ENCODE assay signal across 16 cellular contexts in the genomic region with DNA sequence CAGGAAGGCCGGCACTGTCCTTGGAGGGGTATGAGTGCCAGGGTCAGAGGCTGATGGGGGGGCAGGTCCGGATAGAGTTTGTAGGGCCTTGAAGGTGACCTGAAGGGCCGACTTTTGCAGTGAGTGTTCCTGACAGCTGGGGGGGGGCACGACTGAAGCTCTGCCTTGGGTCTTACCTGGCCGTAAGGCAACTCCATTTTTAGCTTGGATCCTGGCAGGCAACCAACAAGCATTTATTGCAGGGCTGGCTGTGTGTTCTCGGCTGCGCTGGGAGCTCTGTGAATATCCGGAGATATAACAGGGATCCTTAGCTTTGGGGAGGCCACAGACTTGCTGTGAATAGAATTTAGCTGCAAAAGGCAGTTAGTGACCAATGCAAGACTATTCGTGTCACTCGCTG.
A peak's percentile ranks its signal among the peaks of the same experiment; 100 is the strongest.
DNase-seq lines count a peak whose midpoint lies in the region; ATAC-seq and TF ChIP-seq lines count a peak whose summit lies in the region.
"Had no signal": no experiment of that assay in that cellular context is flagged by ENCODE, and none has a peak within 500 bp of the region (broad histone marks: within the 10 kb centered on the region; RNA-seq: fewer than 3 reads in every experiment).

No MANE protein-coding gene starts in this region.

- DNase-seq in A673 (ENCODE audit: low spot score) (no peak), GM23338 (ENCODE audit: low spot score) (no peak), colonic mucosa (peak; percentile 41), psoas muscle (no peak), A172 (ENCODE audit: low spot score) (no peak), RPMI8226 (no peak)
- DNase-seq: activated T-cell treated with anti-CD3 and anti-CD28 coated beads, Interleukin-2, amount 50 U/mL, for 72 hours; AML-193; amniotic stem cell; GM23248; MG63 had no signal

- no peak overlapping the region for H3K4me3 Mint-ChIP-seq in GM23338
- H3K4me3 Mint-ChIP-seq: activated T-cell treated with anti-CD3 and anti-CD28 coated beads, Interleukin-2, amount 50 U/mL, for 72 hours; dendritic cell treated with granulocyte-macrophage colony-stimulating factor and Interleukin-4, amounts not matched to agents 40 ng/mL and 50 ng/mL, for 4 days had no signal

- H3K27me3 ChIP-seq in A673 (replicated peaks; ENCODE audit: insufficient read depth, low read depth, low read length, poor library complexity) = no peaks in the 10 kb centered on the region
- no peaks in the 10 kb centered on the region for H3K27me3 ChIP-seq in GM23338 (ENCODE audit: insufficient read depth)
- H3K27me3 ChIP-seq in colonic mucosa = no peaks in the 10 kb centered on the region
- no peaks in the 10 kb centered on the region for H3K27me3 ChIP-seq in psoas muscle (ENCODE audit: insufficient read depth in 3 of 3, low read length in 2 of 3)
- H3K27me3 ChIP-seq: MG63 had no signal

- no peaks in the 10 kb centered on the region; the same call in 2 of the 3 replicates for H3K36me3 Mint-ChIP-seq in GM23338 (ENCODE audit: low read depth)

- 0 out of 2 replicates have a peak overlapping the region, but pooled peaks have one; percentile 79 for H3K4me2 ChIP-seq in GM23338
- H3K4me2 ChIP-seq: SK-N-SH had no signal

- intact Hi-C loops in A673 (cut with micrococcal nuclease; ENCODE audit: unreplicated experiment) = no loop called here
- intact Hi-C loops in colonic mucosa (cut with DNase I) = loop anchor here (5.0 kb wide), 1 partner anchor 282 kb away; no protein-coding TSS in a partner anchor
- intact Hi-C loops in psoas muscle (cut with DNase I) = loop anchor here in 1 of 2 donors (5.0 kb wide), 2 partner anchors 77 to 282 kb away; no protein-coding TSS in a partner anchor

- no peaks in the 10 kb centered on the region for H3K79me2 ChIP-seq in GM23338 (replicated peaks; ENCODE audit: insufficient read depth)

- no peaks in the 10 kb centered on the region for H3K9me2 ChIP-seq in GM23338 (ENCODE audit: insufficient read depth)
- H3K9me2 ChIP-seq: SK-N-SH had no signal

- H3K4me3 ChIP-seq in A673 (ENCODE audit: low read depth, low read length, poor library complexity, severe bottlenecking) = no peak overlapping the region
- no peak overlapping the region for H3K4me3 ChIP-seq in GM23338
- H3K4me3 ChIP-seq in colonic mucosa = no peak overlapping the region
- H3K4me3 ChIP-seq in psoas muscle = no peak overlapping the region
- H3K4me3 ChIP-seq: GM23248, MG63 had no signal

- CTCF ChIA-PET in A673 (lab: Charles Lee) = interaction anchor here (0.7 kb wide), 1 partner anchor 9 kb away, joined by 5 read pairs; no protein-coding TSS in a partner anchor

- no peak for ATAC-seq in GM23338
- ATAC-seq in psoas muscle = peak in 3 of 4 donors; percentile 23 to 54 (median 41)
- no peak for ATAC-seq in GM19035 (IDR thresholded peaks at IDR 0.05; ENCODE audit: unreplicated experiment)
- no peak for ATAC-seq in GM19023 (IDR thresholded peaks at IDR 0.05; ENCODE audit: unreplicated experiment)
- ATAC-seq: activated T-cell treated with anti-CD3 and anti-CD28 coated beads, Interleukin-2, amount 50 U/mL, for 72 hours; HepG2 had no signal

- peaks cover 47% of the 10 kb centered on the region for H3K4me1 Mint-ChIP-seq in GM23338

- no TSS peak for BruUV-seq in A673 (replicated peaks; lab: Mats Ljungman, UMichigan)

- H3K9me3 ChIP-seq in A673 (ENCODE audit: low read depth, low read length, poor library complexity, severe bottlenecking) (no peaks in the 10 kb centered on the region), colonic mucosa (no peaks in the 10 kb centered on the region), psoas muscle (no peaks in the 10 kb centered on the region)
- H3K9me3 ChIP-seq: MG63, SK-N-SH had no signal

- peaks cover 16% of the 10 kb centered on the region for H3K27me3 Mint-ChIP-seq in GM23338 (ENCODE audit: insufficient read depth, low read depth, poor library complexity)
- H3K27me3 Mint-ChIP-seq: dendritic cell treated with granulocyte-macrophage colony-stimulating factor and Interleukin-4, amounts not matched to agents 40 ng/mL and 50 ng/mL, for 4 days had no signal

- no peaks in the 10 kb centered on the region for H4K20me1 ChIP-seq in GM23338 (replicated peaks; ENCODE audit: insufficient read depth)

- no peak for TF ChIP-seq CTCF in A673 (conservative IDR thresholded peaks at IDR 0.05; ENCODE audit: low read depth, low read length)
- no peak for TF ChIP-seq CTCF in GM23338 (conservative IDR thresholded peaks at IDR 0.05; ENCODE audit: low read depth in 2 of 2)
- TF ChIP-seq CTCF in colonic mucosa (IDR thresholded peaks at IDR 0.05) = no peak
- no peak for TF ChIP-seq CTCF in psoas muscle (IDR thresholded peaks at IDR 0.05)

- WGBS in psoas muscle, 3 donors = 41 to 57% (median 42%) methylated on average over 9 to 10 of the region's 10 CpGs

- H3K36me3 ChIP-seq in A673 (ENCODE audit: insufficient read depth, low read length, poor library complexity, severe bottlenecking) (no peaks in the 10 kb centered on the region), GM23338 (ENCODE audit: insufficient read depth) (no peaks in the 10 kb centered on the region), colonic mucosa (no peaks in the 10 kb centered on the region), psoas muscle (ENCODE audit: insufficient read depth in 1 of 2, low read depth in 1 of 2) (no peaks in the 10 kb centered on the region)
- H3K36me3 ChIP-seq: MG63 had no signal

- H3K9me3 Mint-ChIP-seq in GM23338 = no peaks in the 10 kb centered on the region
- H3K9me3 Mint-ChIP-seq: activated T-cell treated with anti-CD3 and anti-CD28 coated beads, Interleukin-2, amount 50 U/mL, for 72 hours had no signal

- H3K27ac ChIP-seq in A673 (ENCODE audit: low read depth, low read length, poor library complexity, severe bottlenecking) (peak overlapping the region; percentile 17), GM23338 (ENCODE audit: low read depth) (no peak overlapping the region), colonic mucosa (no peak overlapping the region), psoas muscle (peak overlapping the region; percentile 26)
- H3K27ac ChIP-seq: GM23248 had no signal

- peak overlapping the region; percentile 39; the same call in 1 of the 2 replicates for H2AFZ ChIP-seq in GM23338
- H2AFZ ChIP-seq: GM23248 had no signal

- POLR2A ChIA-PET in A673 (lab: Charles Lee; ENCODE audit: low non-redundant PET) = no interaction called here

- peaks cover 37% of the 10 kb centered on the region for H3K4me1 ChIP-seq in A673 (ENCODE audit: insufficient read depth, low read length, poor library complexity, severe bottlenecking)
- peaks cover 35% of the 10 kb centered on the region for H3K4me1 ChIP-seq in GM23338 (ENCODE audit: insufficient read depth)
- no peaks in the 10 kb centered on the region for H3K4me1 ChIP-seq in colonic mucosa
- H3K4me1 ChIP-seq in psoas muscle = peaks cover 14% of the 10 kb centered on the region

- no peak overlapping the region for H3K9ac ChIP-seq in colonic mucosa (ENCODE audit: low read depth in 2 of 2, low read length in 2 of 2)
- H3K9ac ChIP-seq: GM23248, SK-N-SH had no signal

- no peak overlapping the region for H3K27ac Mint-ChIP-seq in GM23338

- H3F3A ChIP-seq in GM23338 (replicated peaks; ENCODE audit: low read depth) = peaks cover 7% of the 10 kb centered on the region; the same call in 1 of the 2 replicates

Comparison
In these comparisons a context has a peak if more than half of its experiments do, and no peak if none do; other contexts are left out.
1. H3K27ac ChIP-seq: peak in A673 (single experiment) and psoas muscle (single experiment); none in GM23338 (single experiment) and colonic mucosa (single experiment).
2. ATAC-seq: peak in psoas muscle (3 of 4); none in GM23338 (single experiment), GM19035 (single experiment) and GM19023 (single experiment).